ENCODE assay signal across 10 cellular contexts in the genomic region with DNA sequence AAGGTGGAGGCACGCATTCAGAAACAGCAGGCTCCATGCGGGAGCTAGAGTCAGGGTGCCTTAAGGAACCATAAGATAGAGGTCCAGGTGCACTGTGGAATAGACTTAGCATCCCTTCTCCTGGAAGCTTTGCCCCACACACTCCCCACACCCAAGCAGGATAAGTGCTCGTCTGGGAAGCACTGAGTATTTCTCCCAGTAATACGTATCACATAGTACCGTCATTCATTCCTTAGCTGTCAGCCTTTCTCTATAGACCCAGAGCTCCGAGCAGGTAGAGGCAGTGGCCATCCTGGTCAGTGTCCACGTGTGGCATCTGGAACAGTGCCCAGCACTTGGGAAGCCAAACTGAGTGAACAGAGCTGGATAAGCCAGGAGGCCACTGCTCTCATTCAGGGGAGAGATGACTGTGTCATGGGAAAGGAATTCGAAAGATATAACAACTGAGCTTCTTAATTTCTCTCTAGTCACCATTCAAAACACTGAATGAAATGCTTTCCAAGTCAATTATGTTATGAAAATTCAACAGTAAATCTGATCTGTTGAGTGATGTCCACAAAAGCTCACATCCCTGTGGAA. TPM values are rescaled to one million over a fixed set of nuclear protein-coding genes. Genes with fewer than 3 reads are reported as not detected.
DNase-seq lines count a peak whose midpoint lies in the region; ATAC-seq and TF ChIP-seq lines count a peak whose summit lies in the region.
"Had no signal": no experiment of that assay in that cellular context is flagged by ENCODE, and none has a peak within 500 bp of the region (broad histone marks: within the 10 kb centered on the region; RNA-seq: fewer than 3 reads in every experiment).

No MANE protein-coding gene starts in this region.

- H3K4me3 ChIP-seq in left lung (no peak overlapping the region), upper lobe of right lung (no peak overlapping the region)

- intact Hi-C loops in left lung (cut with DNase I) (no loop called here), upper lobe of right lung (cut with DNase I) (no loop called here)

- H3K36me3 ChIP-seq in left lung, result no peaks in the 10 kb centered on the region
- no peaks in the 10 kb centered on the region for H3K36me3 ChIP-seq in upper lobe of right lung

- peak; percentile 45 for ATAC-seq in left lung
- ATAC-seq in upper lobe of right lung, result peak; percentile 73
- no peak for ATAC-seq in HG03520 (IDR thresholded peaks at IDR 0.05; ENCODE audit: unreplicated experiment)

- peak; percentile 25 for DNase-seq in NCI-H2196 (lab: John Stamatoyannopoulos, UW; ENCODE audit: unreplicated experiment)
- peak; percentile 91 for DNase-seq in dermis blood vessel endothelial cell
- no peak for DNase-seq in left lung
- no peak for DNase-seq in upper lobe of right lung
- DNase-seq in activated effector memory CD4-positive, alpha-beta T cell treated with Interleukin-2 at 50 U/mL for 16 hours, result no peak
- no peak for DNase-seq in NCI-H2227 (lab: John Stamatoyannopoulos, UW; ENCODE audit: unreplicated experiment)
- no peak for DNase-seq in NCI-H524 (lab: John Stamatoyannopoulos, UW)
- DNase-seq: activated B cell treated with CpG ODN at 0.5 μM for 24 hours, NCI-H187 treated with DMSO at 0.1 percent for 48 hours had no signal

- H3K27me3 ChIP-seq in left lung, result no peaks in the 10 kb centered on the region
- no peaks in the 10 kb centered on the region for H3K27me3 ChIP-seq in upper lobe of right lung

- peak overlapping the region; percentile 28 to 50 for H3K27ac ChIP-seq in left lung
- H3K27ac ChIP-seq in upper lobe of right lung, result peak overlapping the region; percentile 24

- no peaks in the 10 kb centered on the region for H3K9me3 ChIP-seq in left lung
- H3K9me3 ChIP-seq in upper lobe of right lung, result no peaks in the 10 kb centered on the region

- TF ChIP-seq CTCF in left lung (IDR thresholded peaks at IDR 0.05), result no peak
- no peak for TF ChIP-seq CTCF in upper lobe of right lung (IDR thresholded peaks at IDR 0.05)

- H3K4me1 ChIP-seq in left lung (peaks cover 0 to 26% of the 10 kb centered on the region in 2 donors), upper lobe of right lung (peaks cover 55% of the 10 kb centered on the region)

RNA-seq across cellular contexts. Expression of a gene that starts 9.9 kb away (rescaled TPM):
- 88.2 and 118 TPM in 2 replicates for total RNA-seq in dermis blood vessel endothelial cell
- 10 to 100 TPM; 55.6 to 94.8 TPM for total RNA-seq in left lung
- total RNA-seq in upper lobe of right lung, result 88.2 TPM

RNA-seq across cellular contexts. Expression of a gene that starts 52.2 kb away (rescaled TPM):
- 235 and 251 TPM in 2 replicates for total RNA-seq in dermis blood vessel endothelial cell
- 10 to 100 TPM; 26.5 to 31.6 TPM for total RNA-seq in left lung
- 7.2 TPM for total RNA-seq in upper lobe of right lung

Comparison
In these comparisons a context has a peak if more than half of its experiments do, and no peak if none do; other contexts are left out.
1. DNase-seq: peak in NCI-H2196 (single experiment) and dermis blood vessel endothelial cell (single experiment); none in left lung (0 of 2), upper lobe of right lung (single experiment), activated effector memory CD4-positive, alpha-beta T cell treated with Interleukin-2 at 50 U/mL for 16 hours (single experiment), NCI-H2227 (single experiment) and NCI-H524 (0 of 2).